15 cellular contexts compared by ENCODE assay signal in genomic region chr9:128495804-128496417, GRCh38. TPM values are rescaled to one million over a fixed set of nuclear protein-coding genes. Genes with fewer than 3 reads are reported as not detected.
DNase-seq lines count a peak whose midpoint lies in the region; ATAC-seq and TF ChIP-seq lines count a peak whose summit lies in the region.
"Had no signal": no experiment of that assay in that cellular context is flagged by ENCODE, and none has a peak within 500 bp of the region (broad histone marks: within the 10 kb centered on the region; RNA-seq: fewer than 3 reads in every experiment).

No MANE protein-coding gene starts in this region.

- no peaks in the 10 kb centered on the region for H3K4me1 Mint-ChIP-seq in activated CD8-positive, alpha-beta T cell treated with anti-CD3 and anti-CD28 coated beads for 36 hours (ENCODE audit: low read depth)
- H3K4me1 Mint-ChIP-seq: central memory CD8-positive, alpha-beta T cell; immature natural killer cell had no signal

- no peaks in the 10 kb centered on the region for H4K20me1 ChIP-seq in BLaER1

- no peaks in the 10 kb centered on the region for H3K9me3 Mint-ChIP-seq in activated CD8-positive, alpha-beta T cell treated with anti-CD3 and anti-CD28 coated beads for 36 hours
- H3K9me3 Mint-ChIP-seq: central memory CD8-positive, alpha-beta T cell had no signal

- H3K4me1 ChIP-seq in BLaER1 = peaks cover 37% of the 10 kb centered on the region
- H3K4me1 ChIP-seq in effector memory CD4-positive, alpha-beta T cell (ENCODE audit: control insufficient read depth, insufficient read depth, low read length, poor library complexity, severe bottlenecking) = no peaks in the 10 kb centered on the region
- H3K4me1 ChIP-seq: parathyroid adenoma had no signal

- peak overlapping the region; percentile 65 for H3K9ac ChIP-seq in BLaER1
- H3K9ac ChIP-seq: parathyroid adenoma had no signal

- no peak overlapping the region for H3K4me3 ChIP-seq in BLaER1
- H3K4me3 ChIP-seq in effector memory CD4-positive, alpha-beta T cell (ENCODE audit: insufficient read depth, low read depth, low read length, poor library complexity, severe bottlenecking) = no peak overlapping the region
- H3K4me3 ChIP-seq: SK-N-MC had no signal

- no peaks in the 10 kb centered on the region for H3K27me3 ChIP-seq in BLaER1
- no peaks in the 10 kb centered on the region for H3K27me3 ChIP-seq in effector memory CD4-positive, alpha-beta T cell (replicated peaks; ENCODE audit: control insufficient read depth, insufficient read depth, low read length, poor library complexity, severe bottlenecking)

- intact Hi-C loops in activated CD8-positive, alpha-beta T cell treated with anti-CD3 and anti-CD28 coated beads for 36 hours (cut with micrococcal nuclease) = no loop called here

- no peak for ATAC-seq in activated CD8-positive, alpha-beta T cell treated with anti-CD3 and anti-CD28 coated beads for 36 hours
- ATAC-seq in left lobe of liver = peak; percentile 93
- ATAC-seq in GM21528 (IDR thresholded peaks at IDR 0.05; ENCODE audit: low FRiP score, unreplicated experiment) = no peak

- DNase-seq in ELR (ENCODE audit: low read depth) (peak; percentile 21), left lobe of liver (ENCODE audit: low spot score) (peak; percentile 66), CD1c-positive myeloid dendritic cell (ENCODE audit: extremely low spot score) (no peak), HK-2 (ENCODE audit: unreplicated experiment) (no peak)
- no peak for DNase-seq in activated CD8-positive, alpha-beta T cell treated with anti-CD3 and anti-CD28 coated beads for 36 hours
- no peak for DNase-seq in effector memory CD4-positive, alpha-beta T cell
- DNase-seq: immature natural killer cell, NCI-H1694 treated with DMSO at 0.1 percent for 48 hours, NCI-H510A had no signal

- H3K4me2 ChIP-seq in BLaER1 = peak overlapping the region; percentile 83

- no peak for TF ChIP-seq CTCF in activated CD8-positive, alpha-beta T cell treated with anti-CD3 and anti-CD28 coated beads for 36 hours (IDR thresholded peaks at IDR 0.05)

- no peaks in the 10 kb centered on the region for H3K27me3 Mint-ChIP-seq in activated CD8-positive, alpha-beta T cell treated with anti-CD3 and anti-CD28 coated beads for 36 hours
- H3K27me3 Mint-ChIP-seq: B cell; central memory CD8-positive, alpha-beta T cell had no signal

- H3K9me3 ChIP-seq in BLaER1 = no peaks in the 10 kb centered on the region
- no peaks in the 10 kb centered on the region for H3K9me3 ChIP-seq in effector memory CD4-positive, alpha-beta T cell (ENCODE audit: control insufficient read depth, low read length)

- H3K4me3 Mint-ChIP-seq in activated CD8-positive, alpha-beta T cell treated with anti-CD3 and anti-CD28 coated beads for 36 hours = no peak overlapping the region
- H3K4me3 Mint-ChIP-seq: B cell; central memory CD8-positive, alpha-beta T cell; immature natural killer cell had no signal

- POLR2A ChIA-PET in activated CD8-positive, alpha-beta T cell treated with anti-CD3 and anti-CD28 coated beads for 36 hours (lab: Charles Lee) = interaction anchor here (0.7 kb wide), 1 partner anchor 10 kb away, joined by 3 read pairs; no protein-coding TSS in a partner anchor

- peaks cover 87% of the 10 kb centered on the region for H3K36me3 ChIP-seq in BLaER1
- peaks cover 60% of the 10 kb centered on the region for H3K36me3 ChIP-seq in effector memory CD4-positive, alpha-beta T cell (ENCODE audit: control insufficient read depth, insufficient read depth, low read length)

- peak overlapping the region; percentile 1 for H3K27ac Mint-ChIP-seq in activated CD8-positive, alpha-beta T cell treated with anti-CD3 and anti-CD28 coated beads for 36 hours
- H3K27ac Mint-ChIP-seq: B cell, immature natural killer cell had no signal

- CTCF ChIA-PET in activated CD8-positive, alpha-beta T cell treated with anti-CD3 and anti-CD28 coated beads for 36 hours (lab: Charles Lee) = no interaction called here

- H3K27ac ChIP-seq in BLaER1 = peak overlapping the region; percentile 82
- H3K27ac ChIP-seq in effector memory CD4-positive, alpha-beta T cell (ENCODE audit: insufficient read depth, low read length, poor library complexity, severe bottlenecking) = no peak overlapping the region
- H3K27ac ChIP-seq: parathyroid adenoma, SK-N-MC had no signal

- H3K36me3 Mint-ChIP-seq in activated CD8-positive, alpha-beta T cell treated with anti-CD3 and anti-CD28 coated beads for 36 hours (ENCODE audit: low read depth) = peaks cover 41% of the 10 kb centered on the region

RNA-seq across cellular contexts. Expression of gene GLE1, which starts 8.6 kb away (rescaled TPM):
- 10 to 100 TPM; 46.8 to 48.2 TPM for total RNA-seq in activated CD8-positive, alpha-beta T cell treated with anti-CD3 and anti-CD28 coated beads for 36 hours
- 12.3 TPM for total RNA-seq in left lobe of liver

RNA-seq across cellular contexts. Expression of gene ODF2, which starts 40.1 kb away (rescaled TPM):
- 10 to 100 TPM; 79.3 to 83.6 TPM for total RNA-seq in activated CD8-positive, alpha-beta T cell treated with anti-CD3 and anti-CD28 coated beads for 36 hours
- 6.6 TPM for total RNA-seq in left lobe of liver

RNA-seq across cellular contexts. Expression of gene SPTAN1, which starts 56.5 kb away (rescaled TPM):
- 100 to 1,000 TPM; 178 to 183 TPM for total RNA-seq in activated CD8-positive, alpha-beta T cell treated with anti-CD3 and anti-CD28 coated beads for 36 hours
- total RNA-seq in left lobe of liver = 75.7 TPM

Comparison
In these comparisons a context has a peak if more than half of its experiments do, and no peak if none do; other contexts are left out.
1. DNase-seq: peak in ELR (single experiment) and left lobe of liver (single experiment); none in activated CD8-positive, alpha-beta T cell treated with anti-CD3 and anti-CD28 coated beads for 36 hours (single experiment), effector memory CD4-positive, alpha-beta T cell (0 of 3), CD1c-positive myeloid dendritic cell (single experiment) and HK-2 (single experiment).
2. RNA of gene ODF2, which starts 40.1 kb away (total RNA-seq): 79.3 to 83.6 TPM in activated CD8-positive, alpha-beta T cell treated with anti-CD3 and anti-CD28 coated beads for 36 hours; 6.6 TPM in left lobe of liver (single experiment); every median in the first group is over 10 times any median in the second.